ENCODE assay signal across 23 cellular contexts in the genomic region with DNA sequence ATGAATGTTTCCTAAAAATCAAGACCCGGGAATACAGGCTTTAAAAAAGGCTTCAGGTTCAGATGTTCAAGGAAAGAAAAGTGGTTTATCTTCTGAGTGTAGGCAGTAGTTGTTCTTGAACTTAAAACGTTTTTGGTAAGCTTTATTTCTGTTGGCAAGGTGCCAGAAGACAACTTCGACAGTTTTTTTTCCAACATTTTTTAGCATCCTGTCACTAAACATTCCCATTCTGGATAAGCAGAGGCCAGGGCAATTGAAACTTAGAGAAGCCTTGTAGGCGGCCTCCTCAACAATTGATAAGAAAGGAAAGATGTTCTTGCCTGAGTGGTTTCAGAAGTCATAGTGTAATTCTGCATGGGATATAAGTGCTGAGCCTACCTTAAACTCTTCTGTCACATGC.
DNase-seq lines count a peak whose midpoint lies in the region; ATAC-seq and TF ChIP-seq lines count a peak whose summit lies in the region.
"Had no signal": no experiment of that assay in that cellular context is flagged by ENCODE, and none has a peak within 500 bp of the region (broad histone marks: within the 10 kb centered on the region; RNA-seq: fewer than 3 reads in every experiment).

No MANE protein-coding gene starts in this region.

- no peak overlapping the region for H3K4me3 Mint-ChIP-seq in mesothelial cell of epicardium
- H3K4me3 Mint-ChIP-seq: activated CD4-positive, alpha-beta T cell treated with anti-CD3 and anti-CD28 coated beads for 36 hours; natural killer cell treated with Interleukin-12 subunit alpha and Interleukin-12 subunit beta and Interleukin-15 and Interleukin-18, amount 100 ng/mL, for 72 hours; stimulated activated naive CD8-positive, alpha-beta T cell treated with anti-CD3 and anti-CD28 coated beads, Interleukin-15, amount 100 ng/mL, for 72 hours had no signal

- H3K4me3 ChIP-seq in mucosa of descending colon: no peak overlapping the region
- H3K4me3 ChIP-seq: esophagus muscularis mucosa, hepatocyte, upper lobe of left lung had no signal

- H3K9me3 ChIP-seq in mucosa of descending colon: no peaks in the 10 kb centered on the region
- H3K9me3 ChIP-seq: esophagus muscularis mucosa, upper lobe of left lung had no signal

- no peak for TF ChIP-seq EP300 in Ishikawa (IDR thresholded peaks at IDR 0.05; ENCODE audit: borderline replicate concordance)

- no peaks in the 10 kb centered on the region for H3K9me3 Mint-ChIP-seq in mesothelial cell of epicardium
- H3K9me3 Mint-ChIP-seq: activated T-helper 2 cell treated with anti-CD3 and anti-CD28 coated beads, Interferon-gamma antibody, Interleukin-2, Interleukin-4, amounts not matched to agents 10 μg/mL and 5 μg/mL and 100 μg/mL, durations not matched to agents 14 hours and 24 hours and 36 hours; natural killer cell treated with Interleukin-12 subunit alpha and Interleukin-12 subunit beta and Interleukin-15 and Interleukin-18, amount 100 ng/mL, for 72 hours; stimulated activated naive CD8-positive, alpha-beta T cell treated with anti-CD3 and anti-CD28 coated beads, Interleukin-15, amount 100 ng/mL, for 72 hours had no signal

- H3K36me3 ChIP-seq in mucosa of descending colon (ENCODE audit: low read depth): no peaks in the 10 kb centered on the region

- no peak for ATAC-seq in mucosa of descending colon
- ATAC-seq: activated CD4-positive, alpha-beta T cell treated with anti-CD3 and anti-CD28 coated beads for 36 hours; natural killer cell treated with Interleukin-12 subunit alpha and Interleukin-12 subunit beta and Interleukin-15 and Interleukin-18, amount 100 ng/mL, for 72 hours; stimulated activated naive CD8-positive, alpha-beta T cell treated with anti-CD3 and anti-CD28 coated beads, Interleukin-15, amount 100 ng/mL, for 72 hours had no signal

- TF ChIP-seq CTCF in mesothelial cell of epicardium (IDR thresholded peaks at IDR 0.05; ENCODE audit: unreplicated experiment) (no peak), mucosa of descending colon (IDR thresholded peaks at IDR 0.05) (no peak)

- peaks cover 13% of the 10 kb centered on the region for H3K36me3 Mint-ChIP-seq in mesothelial cell of epicardium
- H3K36me3 Mint-ChIP-seq: natural killer cell treated with Interleukin-12 subunit alpha and Interleukin-12 subunit beta and Interleukin-15 and Interleukin-18, amount 100 ng/mL, for 72 hours had no signal

- peaks cover 29% of the 10 kb centered on the region for H3K4me1 Mint-ChIP-seq in mesothelial cell of epicardium
- H3K4me1 Mint-ChIP-seq: activated CD4-positive, alpha-beta T cell treated with anti-CD3 and anti-CD28 coated beads for 36 hours; stimulated activated naive CD8-positive, alpha-beta T cell treated with anti-CD3 and anti-CD28 coated beads, Interleukin-15, amount 100 ng/mL, for 72 hours had no signal

- DNase-seq in ELR (ENCODE audit: low read depth) (peak; percentile 12), dermis blood vessel endothelial cell (peak; percentile 25), mesothelial cell of epicardium (ENCODE audit: low spot score in 2 of 2, unreplicated experiment in 2 of 2) (no peak), NCI-H1694 treated with DMSO at 0.1 percent for 48 hours (lab: John Stamatoyannopoulos, UW) (no peak), NCI-H748 (lab: John Stamatoyannopoulos, UW; ENCODE audit: unreplicated experiment) (no peak), mucosa of descending colon (no peak)
- DNase-seq in stimulated activated CD4-positive, alpha-beta T cell treated with anti-CD3 and anti-CD28 coated beads, Interleukin-2, amount 100 ng/mL, for 24 hours: no peak
- DNase-seq: activated CD4-positive, alpha-beta T cell treated with anti-CD3 and anti-CD28 coated beads for 36 hours; AML-193; central memory CD4-positive, alpha-beta T cell; effector CD8-positive, alpha-beta T cell; islet precursor cell; mesendoderm; NCI-H1417 treated with DMSO at 0.1 percent for 48 hours; NCI-H2227 treated with DMSO at 0.1 percent for 48 hours; stimulated activated CD4-positive, alpha-beta T cell treated with anti-CD3 and anti-CD28 coated beads, Interleukin-4, amount 100 ng/mL, for 1 hour; stimulated activated naive CD8-positive, alpha-beta T cell treated with anti-CD3 and anti-CD28 coated beads, Interleukin-15, amount 100 ng/mL, for 72 hours; upper lobe of left lung had no signal

- intact Hi-C loops in mucosa of descending colon (cut with DNase I, micrococcal nuclease): no loop called here

- TF ChIP-seq RAD21 in Ishikawa (IDR thresholded peaks at IDR 0.05; ENCODE audit: low read depth): no peak

- peak overlapping the region; percentile 63 for H3K27ac Mint-ChIP-seq in mesothelial cell of epicardium
- H3K27ac Mint-ChIP-seq: activated CD4-positive, alpha-beta T cell treated with anti-CD3 and anti-CD28 coated beads for 36 hours; activated T-helper 2 cell treated with anti-CD3 and anti-CD28 coated beads, Interferon-gamma antibody, Interleukin-2, Interleukin-4, amounts not matched to agents 10 μg/mL and 5 μg/mL and 100 μg/mL, durations not matched to agents 14 hours and 24 hours and 36 hours; natural killer cell treated with Interleukin-12 subunit alpha and Interleukin-12 subunit beta and Interleukin-15 and Interleukin-18, amount 100 ng/mL, for 72 hours; stimulated activated naive CD8-positive, alpha-beta T cell treated with anti-CD3 and anti-CD28 coated beads, Interleukin-15, amount 100 ng/mL, for 72 hours had no signal

- H3K4me1 ChIP-seq in mucosa of descending colon (ENCODE audit: low read depth): no peaks in the 10 kb centered on the region
- H3K4me1 ChIP-seq: esophagus muscularis mucosa, upper lobe of left lung had no signal

- H3K27me3 Mint-ChIP-seq in mesothelial cell of epicardium (ENCODE audit: low read depth): no peaks in the 10 kb centered on the region
- H3K27me3 Mint-ChIP-seq: activated CD4-positive, alpha-beta T cell treated with anti-CD3 and anti-CD28 coated beads for 36 hours; natural killer cell treated with Interleukin-12 subunit alpha and Interleukin-12 subunit beta and Interleukin-15 and Interleukin-18, amount 100 ng/mL, for 72 hours; stimulated activated naive CD8-positive, alpha-beta T cell treated with anti-CD3 and anti-CD28 coated beads, Interleukin-15, amount 100 ng/mL, for 72 hours had no signal

TF ChIP-seq in Ishikawa, 13 proteins besides CTCF, POLR2A, EP300 and RAD21:
- TF ChIP-seq NFIC (IDR thresholded peaks at IDR 0.05): peak; percentile 74
- no peak for TF ChIP-seq TCF12 (IDR thresholded peaks at IDR 0.05; ENCODE audit: low read depth)
TF ChIP-seq in Ishikawa: peak in this region for 1.

Comparison
In these comparisons a context has a peak if more than half of its experiments do, and no peak if none do; other contexts are left out.
1. DNase-seq: peak in ELR (single experiment) and dermis blood vessel endothelial cell (single experiment); none in mesothelial cell of epicardium (0 of 2), NCI-H1694 treated with DMSO at 0.1 percent for 48 hours (single experiment), NCI-H748 (single experiment), mucosa of descending colon (0 of 3) and stimulated activated CD4-positive, alpha-beta T cell treated with anti-CD3 and anti-CD28 coated beads, Interleukin-2, amount 100 ng/mL, for 24 hours (0 of 2).